11 cellular contexts compared by ENCODE assay signal in genomic region chr7:105648561-105649401, GRCh38.
DNase-seq lines count a peak whose midpoint lies in the region; ATAC-seq and TF ChIP-seq lines count a peak whose summit lies in the region.
"Had no signal": no experiment of that assay in that cellular context is flagged by ENCODE, and none has a peak within 500 bp of the region (broad histone marks: within the 10 kb centered on the region; RNA-seq: fewer than 3 reads in every experiment).

No MANE protein-coding gene starts in this region.

- CTCF ChIA-PET in CD8-positive, alpha-beta memory T cell (lab: Charles Lee): interaction anchor here (0.9 to 2.4 kb wide), 2 partner anchors 8 to 14 kb away, joined by 3 to 12 read pairs; no protein-coding TSS in a partner anchor

- no peaks in the 10 kb centered on the region for H3K27me3 ChIP-seq in CD8-positive, alpha-beta memory T cell (ENCODE audit: insufficient read depth, low read length, poor library complexity, severe bottlenecking)
- H3K27me3 ChIP-seq: cardiac muscle cell, SJSA1 had no signal

- H3K4me3 ChIP-seq in epithelial cell of esophagus (ENCODE audit: low read length): no peak overlapping the region
- no peak overlapping the region for H3K4me3 ChIP-seq in CD8-positive, alpha-beta memory T cell (ENCODE audit: low read length)
- H3K4me3 ChIP-seq: cardiac muscle cell, SJSA1 had no signal

- TF ChIP-seq CTCF in 22Rv1 (IDR thresholded peaks at IDR 0.05) (no peak), epithelial cell of esophagus (IDR thresholded peaks at IDR 0.05; ENCODE audit: insufficient read depth, low read depth, low read length, missing control alignments) (no peak), HFFc6 (IDR thresholded peaks at IDR 0.05) (no peak)

- peaks cover 11% of the 10 kb centered on the region for H3K36me3 ChIP-seq in CD8-positive, alpha-beta memory T cell (ENCODE audit: insufficient read depth, low read length)
- H3K36me3 ChIP-seq: cardiac muscle cell, SJSA1 had no signal

- no peak overlapping the region for H3K4me3 Mint-ChIP-seq in CD8-positive, alpha-beta memory T cell
- H3K4me3 Mint-ChIP-seq in HFFc6: no peak overlapping the region
- H3K4me3 Mint-ChIP-seq: mesothelial cell of epicardium had no signal

- peaks cover 10 to 23% (median 11%) of the 10 kb centered on the region in 3 donors for H3K4me1 Mint-ChIP-seq in CD8-positive, alpha-beta memory T cell
- H3K4me1 Mint-ChIP-seq in HFFc6 (ENCODE audit: low read depth): peaks cover 26% of the 10 kb centered on the region

- H3K27ac ChIP-seq in 22Rv1: peak overlapping the region; percentile 68
- no peak overlapping the region for H3K27ac ChIP-seq in CD8-positive, alpha-beta memory T cell (ENCODE audit: low read depth, low read length)
- H3K27ac ChIP-seq: cardiac muscle cell, SJSA1 had no signal

- peaks cover 0 to 76% (median 15%) of the 10 kb centered on the region in 3 donors for H3K36me3 Mint-ChIP-seq in CD8-positive, alpha-beta memory T cell
- H3K36me3 Mint-ChIP-seq in HFFc6 (ENCODE audit: low read depth): peaks cover 6% of the 10 kb centered on the region; the same call in 1 of the 2 replicates
- H3K36me3 Mint-ChIP-seq: mesothelial cell of epicardium had no signal

- H3K9me3 ChIP-seq in CD8-positive, alpha-beta memory T cell (ENCODE audit: low read length): no peaks in the 10 kb centered on the region
- H3K9me3 ChIP-seq: SJSA1 had no signal

- DNase-seq in HT1080 (ENCODE audit: low read depth): peak; percentile 40
- peak; percentile 44 for DNase-seq in NCI-H526 treated with DMSO at 0.1 percent for 48 hours (lab: John Stamatoyannopoulos, UW)
- DNase-seq in epithelial cell of esophagus (ENCODE audit: low read depth): peak; percentile 72
- DNase-seq in CD8-positive, alpha-beta memory T cell: no peak
- no peak for DNase-seq in HCEC 1CT
- no peak for DNase-seq in HFFc6

- POLR2A ChIA-PET in CD8-positive, alpha-beta memory T cell (lab: Charles Lee): interaction anchor here (0.5 kb wide), 1 partner anchor 9 kb away, joined by 5 read pairs; no protein-coding TSS in a partner anchor

- peaks cover 0 to 4% of the 10 kb centered on the region in 2 donors for H3K27me3 Mint-ChIP-seq in CD8-positive, alpha-beta memory T cell
- no peaks in the 10 kb centered on the region; the same call in 1 of the 2 replicates for H3K27me3 Mint-ChIP-seq in HFFc6 (ENCODE audit: insufficient read depth)

- no peak for ATAC-seq in GM19324 (IDR thresholded peaks at IDR 0.05; ENCODE audit: low FRiP score, unreplicated experiment)

- H3K27ac Mint-ChIP-seq in CD8-positive, alpha-beta memory T cell: peak overlapping the region in 4 of 8 donors; percentile 8 to 88 (median 29)
- H3K27ac Mint-ChIP-seq in HFFc6: no peak overlapping the region
- H3K27ac Mint-ChIP-seq: mesothelial cell of epicardium had no signal

- H3K9me3 Mint-ChIP-seq in CD8-positive, alpha-beta memory T cell: no peaks in the 10 kb centered on the region
- no peaks in the 10 kb centered on the region for H3K9me3 Mint-ChIP-seq in HFFc6
- H3K9me3 Mint-ChIP-seq: mesothelial cell of epicardium had no signal

- no peaks in the 10 kb centered on the region for H3K4me1 ChIP-seq in CD8-positive, alpha-beta memory T cell (ENCODE audit: insufficient read depth, low read length)

Comparison
In these comparisons a context has a peak if more than half of its experiments do, and no peak if none do; other contexts are left out.
1. DNase-seq: peak in HT1080 (single experiment), NCI-H526 treated with DMSO at 0.1 percent for 48 hours (single experiment) and epithelial cell of esophagus (single experiment); none in CD8-positive, alpha-beta memory T cell (0 of 5), HCEC 1CT (single experiment) and HFFc6 (single experiment).